8 cellular contexts compared by ENCODE assay signal in genomic region chr22:36369922-36370781, GRCh38. TPM values are rescaled to one million over a fixed set of nuclear protein-coding genes. Genes with fewer than 3 reads are reported as not detected.
DNase-seq lines count a peak whose midpoint lies in the region; ATAC-seq and TF ChIP-seq lines count a peak whose summit lies in the region.

No MANE protein-coding gene starts in this region.

- intact Hi-C loops in lower leg skin (cut with DNase I; ENCODE audit: low total_unique reads), result no loop called here

- H3K27ac ChIP-seq in rectal smooth muscle tissue (ENCODE audit: low read depth, low read length), result peak overlapping the region; percentile 94

- H3K27ac Mint-ChIP-seq in activated CD8-positive, alpha-beta T cell treated with anti-CD3 and anti-CD28 coated beads, Interleukin-2, amount 10 ng/mL, durations not matched to agents 7 days and 5 days, result peak overlapping the region; percentile 88

- H3K36me3 ChIP-seq in rectal smooth muscle tissue (ENCODE audit: control insufficient read depth, insufficient read depth, low read length), result no peaks in the 10 kb centered on the region

- CTCF ChIA-PET in activated CD8-positive, alpha-beta T cell treated with anti-CD3 and anti-CD28 coated beads, Interleukin-2, amount 10 ng/mL, durations not matched to agents 7 days and 5 days (lab: Charles Lee), result interaction anchor here (1.0 to 4.1 kb wide), 8 partner anchors 12 to 100 kb away, joined by 3 to 20 read pairs (median 4); partner anchors contain the start of gene MYH9

- peaks cover 85% of the 10 kb centered on the region for H3K4me1 ChIP-seq in rectal smooth muscle tissue (ENCODE audit: control insufficient read depth, insufficient read depth, low read length)

- POLR2A ChIA-PET in activated CD8-positive, alpha-beta T cell treated with anti-CD3 and anti-CD28 coated beads, Interleukin-2, amount 10 ng/mL, durations not matched to agents 7 days and 5 days (lab: Charles Lee), result interaction anchor here (0.8 to 1.4 kb wide), 6 partner anchors 9 to 65 kb away, joined by 3 to 6 read pairs (median 5); no protein-coding TSS in a partner anchor

- H3K9ac ChIP-seq in rectal smooth muscle tissue (ENCODE audit: low read length), result peak overlapping the region; percentile 58

- TF ChIP-seq POLR2A in lower leg skin (IDR thresholded peaks at IDR 0.05), result no peak

- H3K4me1 Mint-ChIP-seq in activated CD8-positive, alpha-beta T cell treated with anti-CD3 and anti-CD28 coated beads, Interleukin-2, amount 10 ng/mL, durations not matched to agents 7 days and 5 days (ENCODE audit: low read depth), result peaks cover 96% of the 10 kb centered on the region

- H3K4me3 Mint-ChIP-seq in activated CD8-positive, alpha-beta T cell treated with anti-CD3 and anti-CD28 coated beads, Interleukin-2, amount 10 ng/mL, durations not matched to agents 7 days and 5 days, result peak overlapping the region; percentile 78

- peaks cover 3% of the 10 kb centered on the region for H3K9me3 Mint-ChIP-seq in activated CD8-positive, alpha-beta T cell treated with anti-CD3 and anti-CD28 coated beads, Interleukin-2, amount 10 ng/mL, durations not matched to agents 7 days and 5 days (ENCODE audit: insufficient read depth)

- H3K27me3 Mint-ChIP-seq in activated CD8-positive, alpha-beta T cell treated with anti-CD3 and anti-CD28 coated beads, Interleukin-2, amount 10 ng/mL, durations not matched to agents 7 days and 5 days (ENCODE audit: low read depth), result no peaks in the 10 kb centered on the region

- no peaks in the 10 kb centered on the region for H3K27me3 ChIP-seq in rectal smooth muscle tissue (ENCODE audit: control insufficient read depth, insufficient read depth, low read length)

- TF ChIP-seq CTCF in lower leg skin (IDR thresholded peaks at IDR 0.05), result no peak

- ATAC-seq in activated CD8-positive, alpha-beta T cell treated with anti-CD3 and anti-CD28 coated beads, Interleukin-2, amount 10 ng/mL, durations not matched to agents 7 days and 5 days, result peak; percentile 39

- WGBS in lower leg skin, 2 donors, result 19 to 40% methylated on average over 11 of the region's 11 CpGs

- peaks cover 77% of the 10 kb centered on the region for H3K36me3 Mint-ChIP-seq in activated CD8-positive, alpha-beta T cell treated with anti-CD3 and anti-CD28 coated beads, Interleukin-2, amount 10 ng/mL, durations not matched to agents 7 days and 5 days (ENCODE audit: low read depth)

- DNase-seq in DMS153 treated with DMSO at 0.1 percent for 48 hours (lab: John Stamatoyannopoulos, UW; ENCODE audit: unreplicated experiment) (peak; percentile 60), NCI-H128 (lab: John Stamatoyannopoulos, UW; ENCODE audit: unreplicated experiment) (peak; percentile 18), germinal center (ENCODE audit: low spot score) (peak; percentile 42), lower leg skin (ENCODE audit: low spot score in 2 of 2) (no peak), middle frontal gyrus (ENCODE audit: extremely low spot score, low spot score) (no peak)
- DNase-seq in activated CD8-positive, alpha-beta T cell treated with anti-CD3 and anti-CD28 coated beads, Interleukin-2, amount 10 ng/mL, durations not matched to agents 7 days and 5 days, result no peak
- DNase-seq in stimulated activated CD4-positive, alpha-beta T cell treated with anti-CD3 and anti-CD28 coated beads, Interleukin-4, amount 100 ng/mL, for 4 hours, result no peak

- peak overlapping the region; percentile 53 for H3K4me3 ChIP-seq in rectal smooth muscle tissue (ENCODE audit: low read length)
- no peak overlapping the region for H3K4me3 ChIP-seq in lower leg skin (ENCODE audit: low read depth, poor library complexity, severe bottlenecking)

RNA-seq across cellular contexts. Expression of gene MYH9, which starts 17.6 kb away (rescaled TPM):
- 100 to 1,000 TPM; 857 to 883 TPM for total RNA-seq in activated CD8-positive, alpha-beta T cell treated with anti-CD3 and anti-CD28 coated beads, Interleukin-2, amount 10 ng/mL, durations not matched to agents 7 days and 5 days
- 100 to 1,000 TPM; 258 to 335 (median 307) TPM for total RNA-seq in lower leg skin

Comparison
In these comparisons a context has a peak if more than half of its experiments do, and no peak if none do; other contexts are left out.
1. DNase-seq: peak in DMS153 treated with DMSO at 0.1 percent for 48 hours (single experiment), NCI-H128 (single experiment) and germinal center (single experiment); none in activated CD8-positive, alpha-beta T cell treated with anti-CD3 and anti-CD28 coated beads, Interleukin-2, amount 10 ng/mL, durations not matched to agents 7 days and 5 days (single experiment), lower leg skin (0 of 2), middle frontal gyrus (single experiment) and stimulated activated CD4-positive, alpha-beta T cell treated with anti-CD3 and anti-CD28 coated beads, Interleukin-4, amount 100 ng/mL, for 4 hours (0 of 2).